ENCODE assay signal across 8 cellular contexts in the genomic region with DNA sequence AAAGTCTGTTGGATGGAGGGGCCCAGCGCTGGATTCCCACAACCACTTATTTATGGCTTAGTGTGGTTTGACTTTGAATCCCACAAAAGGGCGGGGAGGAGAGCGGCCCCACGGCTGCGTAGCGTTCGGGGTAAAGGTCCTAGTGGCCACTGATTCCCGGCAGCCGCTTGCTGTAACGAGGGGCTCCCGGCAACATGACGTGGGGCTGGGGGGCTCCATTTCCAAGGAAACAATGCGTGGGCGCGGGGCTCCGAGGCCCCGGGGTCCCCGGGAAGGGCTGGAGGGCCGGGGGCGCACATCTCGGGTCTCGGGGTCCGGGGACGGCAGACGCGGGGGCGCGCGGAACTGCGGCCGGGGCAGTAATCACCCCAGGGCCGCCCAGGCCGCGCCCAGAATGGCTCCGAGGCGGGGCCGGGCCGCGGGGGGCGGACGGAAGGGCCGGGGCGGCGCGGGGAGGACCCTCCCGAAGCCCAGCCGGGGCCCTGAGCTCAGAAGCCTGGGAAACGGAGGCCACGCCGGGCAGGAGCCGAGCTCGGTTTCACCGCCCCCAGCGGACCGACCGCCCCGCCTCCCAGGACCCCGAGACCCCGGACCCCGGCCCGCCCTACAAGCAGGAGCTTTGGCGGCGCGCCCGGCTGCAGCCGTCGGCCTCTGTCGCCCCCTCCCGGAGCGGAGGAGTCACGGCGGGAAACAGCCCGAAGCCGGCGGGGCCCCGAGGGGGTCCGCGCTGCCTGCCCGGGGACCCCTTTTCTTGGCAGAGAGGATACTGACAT. TPM values are rescaled to one million over a fixed set of nuclear protein-coding genes. Genes with fewer than 3 reads are reported as not detected.
DNase-seq lines count a peak whose midpoint lies in the region; ATAC-seq and TF ChIP-seq lines count a peak whose summit lies in the region.

No MANE protein-coding gene starts in this region.

- H3K4me3 Mint-ChIP-seq in Calu3 (ENCODE audit: low read depth, unreplicated experiment): peak overlapping the region; percentile 86

- peak; percentile 86 for DNase-seq in Calu3
- DNase-seq in HPDE6-E6E7 (ENCODE audit: extremely low spot score): peak; percentile 58
- DNase-seq in RPMI8226: peak; percentile 49
- peak; percentile 73 for DNase-seq in activated gamma-delta T cell treated with Interleukin-2 at 50 U/mL for 16 hours
- peak; percentile 63 for DNase-seq in foreskin melanocyte
- DNase-seq in neuronal stem cell (ENCODE audit: low spot score): peak; percentile 76
- peak in 46 of 49 donors; percentile 9 to 88 (median 62) for DNase-seq in substantia nigra (lab: John Stamatoyannopoulos, UW)

- no CpG with 5 or more reads among the region's 79 CpGs for WGBS in neuronal stem cell (ENCODE audit: extremely low coverage in 2 of 2, insufficient read length in 2 of 2, insufficient replicate concordance in 1 of 2), 2 donors

- H3K23ac ChIP-seq in neuronal stem cell (ENCODE audit: low read depth, low read length, poor library complexity): no peak overlapping the region

- TF ChIP-seq CTCF in Calu3 (IDR thresholded peaks at IDR 0.05; ENCODE audit: unreplicated experiment): peak; percentile 89

- no peaks in the 10 kb centered on the region for H3K9me3 Mint-ChIP-seq in Calu3 (ENCODE audit: low read depth, unreplicated experiment)

- H4K91ac ChIP-seq in neuronal stem cell (ENCODE audit: low read depth, low read length, poor library complexity): no peak overlapping the region

- CTCF ChIA-PET in Calu3 (lab: Charles Lee): interaction anchor here (0.6 to 1.9 kb wide), 11 partner anchors 15 to 352 kb away, joined by 3 to 18 read pairs (median 5); no protein-coding TSS in a partner anchor

- H2BK120ac ChIP-seq in neuronal stem cell (ENCODE audit: low read depth, low read length): no peak overlapping the region

- peak overlapping the region; percentile 58 to 88 for H3K4me3 ChIP-seq in neuronal stem cell (ENCODE audit: low read length in 2 of 2)

- peak overlapping the region; percentile 75 for H3K4me2 ChIP-seq in neuronal stem cell (ENCODE audit: insufficient read depth, low read length, poor library complexity, severe bottlenecking)

- H2BK15ac ChIP-seq in neuronal stem cell (ENCODE audit: low read length): no peak overlapping the region

- intact Hi-C loops in Calu3 (cut with micrococcal nuclease; ENCODE audit: unreplicated experiment): loop anchor here (5.0 kb wide), 2 partner anchors 37 to 323 kb away; no protein-coding TSS in a partner anchor

- peak overlapping the region; percentile 7 for H3K4ac ChIP-seq in neuronal stem cell (ENCODE audit: low read length)

- peaks cover 3 to 7% of the 10 kb centered on the region in 2 donors for H3K4me1 ChIP-seq in neuronal stem cell (ENCODE audit: control insufficient read depth in 2 of 2, insufficient read depth in 1 of 2, low read depth in 1 of 2, low read length in 2 of 2)

- H2BK12ac ChIP-seq in neuronal stem cell (ENCODE audit: low read length): no peak overlapping the region

- no TSS peak for BruUV-seq in Calu3 (replicated peaks; lab: Mats Ljungman, UMichigan)

- peak overlapping the region; percentile 54 for H2BK5ac ChIP-seq in neuronal stem cell (ENCODE audit: low read length)

- H4K8ac ChIP-seq in neuronal stem cell (ENCODE audit: low read depth, low read length): peak overlapping the region; percentile 29

- H2AK5ac ChIP-seq in neuronal stem cell (ENCODE audit: low read depth, low read length): peak overlapping the region; percentile 41

- no peaks in the 10 kb centered on the region for H3K9me3 ChIP-seq in neuronal stem cell (replicated peaks in 1 of 2; ENCODE audit: control insufficient read depth in 2 of 2, insufficient read depth in 1 of 2, low read depth in 1 of 2, low read length in 2 of 2)

- peaks cover 45% of the 10 kb centered on the region for H3K27me3 Mint-ChIP-seq in Calu3 (ENCODE audit: unreplicated experiment)

- H3K27ac Mint-ChIP-seq in Calu3 (ENCODE audit: unreplicated experiment): peak overlapping the region; percentile 90

- peak overlapping the region; percentile 95 for H3K18ac ChIP-seq in neuronal stem cell (ENCODE audit: low read length)

- ATAC-seq in GM19455 (IDR thresholded peaks at IDR 0.05; ENCODE audit: unreplicated experiment): peak; percentile 85

- H3K4me1 Mint-ChIP-seq in Calu3 (ENCODE audit: low read depth, unreplicated experiment): peaks cover 14% of the 10 kb centered on the region

- H3K14ac ChIP-seq in neuronal stem cell (ENCODE audit: low read length): no peak overlapping the region

- no peaks in the 10 kb centered on the region for H3K36me3 ChIP-seq in neuronal stem cell (replicated peaks in 1 of 2; ENCODE audit: control insufficient read depth in 2 of 2, insufficient read depth in 2 of 2, low read length in 2 of 2)

- no peaks in the 10 kb centered on the region for H3K79me1 ChIP-seq in neuronal stem cell (ENCODE audit: low read depth, low read length)

- H3K9ac ChIP-seq in neuronal stem cell (ENCODE audit: low read depth, low read length, poor library complexity): peak overlapping the region; percentile 82

- peaks cover 0 to 26% (median 14%) of the 10 kb centered on the region in 3 experiments for H3K27me3 ChIP-seq in neuronal stem cell (ENCODE audit: control insufficient read depth in 3 of 3, insufficient read depth in 3 of 3, low read depth in 1 of 3, low read length in 3 of 3)

- H3K36me3 Mint-ChIP-seq in Calu3 (ENCODE audit: insufficient read depth, unreplicated experiment): peaks cover 16% of the 10 kb centered on the region

- peak overlapping the region; percentile 95 for H2AFZ ChIP-seq in neuronal stem cell (ENCODE audit: low read length)

- peak overlapping the region; percentile 67 for H3K27ac ChIP-seq in neuronal stem cell (replicated peaks; ENCODE audit: low read length)
- H3K27ac ChIP-seq in substantia nigra (ENCODE audit: low read depth, low read length, poor library complexity, severe bottlenecking): peak overlapping the region; percentile 66

RNA-seq across cellular contexts. Expression of a gene that starts 11.9 kb away (rescaled TPM):
- 39.8 and 47.2 TPM in 2 replicates for total RNA-seq in Calu3 (2022)
- 0.03 TPM for polyA plus RNA-seq in neuronal stem cell (2013, experiment 1 of 2)
- 0.08 TPM for polyA plus RNA-seq in neuronal stem cell (2013, experiment 2 of 2)

Comparison
In these comparisons a context has a peak if more than half of its experiments do, and no peak if none do; other contexts are left out.
1. Peak in every context shown above with its lines: DNase-seq, ATAC-seq, H3K4me3 ChIP-seq and H3K27ac ChIP-seq.